In genomic region chrX:20177093-20177492, GRCh38 we compare ENCODE assay signal across 26 cellular contexts.
"Had no signal": no experiment of that assay in that cellular context is flagged by ENCODE, and none has a peak within 500 bp of the region (broad histone marks: within the 10 kb centered on the region; RNA-seq: fewer than 3 reads in every experiment).

No MANE protein-coding gene starts in this region.

- H3K9me3 ChIP-seq: neutrophil, psoas muscle, right lobe of liver, sigmoid colon, stomach, thoracic aorta, thyroid gland, tibial nerve, upper lobe of left lung, vagina had no signal

- ATAC-seq: natural killer cell treated with Interleukin-12 subunit alpha and Interleukin-12 subunit beta and Interleukin-15 and Interleukin-18, amount 100 ng/mL, for 72 hours; psoas muscle; right cardiac atrium; right lobe of liver; stimulated activated effector memory CD8-positive, alpha-beta T cell treated with anti-CD3 and anti-CD28 coated beads, Interleukin-12 subunit alpha, Interleukin-12 subunit beta, amount 100 ng/mL, for 72 hours; stimulated activated naive B cell treated with anti-CD40 and anti-IgM and Interleukin-4, amounts not matched to agents 10 μg/mL and 1 μg/mL and 100 μg/mL, for 72 hours had no signal

- FAIRE-seq: small intestine, urothelium cell line had no signal

- H3K27me3 ChIP-seq: neutrophil, right lobe of liver, sigmoid colon, stomach, thyroid gland, tibial nerve, upper lobe of left lung, vagina had no signal

- DNase-seq: nephron progenitor cell; nucleus accumbens; posterior cingulate gyrus; psoas muscle; right cardiac atrium; right lobe of liver; sigmoid colon; small intestine; stimulated activated CD4-positive, alpha-beta T cell treated with anti-CD3 and anti-CD28 coated beads, Interleukin-15, amount 100 ng/mL, for 24 hours; stimulated activated CD4-positive, alpha-beta T cell treated with anti-CD3 and anti-CD28 coated beads, Interleukin-2, amount 100 ng/mL, for 24 hours; stimulated activated CD4-positive, alpha-beta T cell treated with anti-CD3 and anti-CD28 coated beads, Interleukin-2, amount 100 ng/mL, for 48 hours; stimulated activated CD4-positive, alpha-beta T cell treated with anti-CD3 and anti-CD28 coated beads, Interleukin-4, amount 100 ng/mL, for 24 hours; stimulated activated naive B cell treated with anti-CD40 and anti-IgM and Interleukin-4, amounts not matched to agents 10 μg/mL and 1 μg/mL and 100 μg/mL, for 72 hours; stimulated activated naive CD4-positive, alpha-beta T cell treated with Interleukin-2 at 50 U/mL for 16 hours; stomach; thyroid gland; trophoblast cell; upper lobe of left lung had no signal

- H3K27ac ChIP-seq: neutrophil, parathyroid adenoma, psoas muscle, right lobe of liver, sigmoid colon, stomach, thoracic aorta, thyroid gland, tibial nerve, upper lobe of left lung, vagina had no signal

- H3K4me1 ChIP-seq: parathyroid adenoma, psoas muscle, right lobe of liver, sigmoid colon, stomach, thyroid gland, tibial nerve, upper lobe of left lung, vagina had no signal

- H3K4me3 ChIP-seq: psoas muscle, right lobe of liver, sigmoid colon, stomach, thoracic aorta, thyroid gland, tibial nerve, upper lobe of left lung, vagina had no signal
